In genomic region chr6:122783401-122783800, GRCh38 we compare ENCODE assay signal across 11 cellular contexts. TPM values are rescaled to one million over a fixed set of nuclear protein-coding genes. Genes with fewer than 3 reads are reported as not detected.
"Had no signal": no experiment of that assay in that cellular context is flagged by ENCODE, and none has a peak within 500 bp of the region (broad histone marks: within the 10 kb centered on the region; RNA-seq: fewer than 3 reads in every experiment).

No MANE protein-coding gene starts in this region.

- H3K9me3 Mint-ChIP-seq: H9 had no signal

- FAIRE-seq: H1, H54 had no signal

- H3K4me3 ChIP-seq: GM23248 had no signal

- H3K4me2 ChIP-seq: KMS-11 had no signal

- DNase-seq: GM23248, H9, HCEC 1CT, IMR-90, Karpas-422, KBM-7 had no signal

- H2AFZ ChIP-seq: GM23248 had no signal

- H3K27ac ChIP-seq: GM23248, HL-60, KMS-11 had no signal

- H3K27ac Mint-ChIP-seq: H9 had no signal

- H3K4me3 Mint-ChIP-seq: H9 had no signal

RNA-seq across cellular contexts. Expression of gene FABP7, which starts 3.9 kb away (rescaled TPM):
- total RNA-seq: GM23248, HT1080, IMR-90 had no signal
- polyA plus RNA-seq: GM23248, IMR-90 had no signal
